8 cellular contexts compared by ENCODE assay signal in genomic region chr7:28958235-28958945, GRCh38. TPM values are rescaled to one million over a fixed set of nuclear protein-coding genes. Genes with fewer than 3 reads are reported as not detected.
DNase-seq lines count a peak whose midpoint lies in the region; ATAC-seq and TF ChIP-seq lines count a peak whose summit lies in the region.

A gene with protein sequence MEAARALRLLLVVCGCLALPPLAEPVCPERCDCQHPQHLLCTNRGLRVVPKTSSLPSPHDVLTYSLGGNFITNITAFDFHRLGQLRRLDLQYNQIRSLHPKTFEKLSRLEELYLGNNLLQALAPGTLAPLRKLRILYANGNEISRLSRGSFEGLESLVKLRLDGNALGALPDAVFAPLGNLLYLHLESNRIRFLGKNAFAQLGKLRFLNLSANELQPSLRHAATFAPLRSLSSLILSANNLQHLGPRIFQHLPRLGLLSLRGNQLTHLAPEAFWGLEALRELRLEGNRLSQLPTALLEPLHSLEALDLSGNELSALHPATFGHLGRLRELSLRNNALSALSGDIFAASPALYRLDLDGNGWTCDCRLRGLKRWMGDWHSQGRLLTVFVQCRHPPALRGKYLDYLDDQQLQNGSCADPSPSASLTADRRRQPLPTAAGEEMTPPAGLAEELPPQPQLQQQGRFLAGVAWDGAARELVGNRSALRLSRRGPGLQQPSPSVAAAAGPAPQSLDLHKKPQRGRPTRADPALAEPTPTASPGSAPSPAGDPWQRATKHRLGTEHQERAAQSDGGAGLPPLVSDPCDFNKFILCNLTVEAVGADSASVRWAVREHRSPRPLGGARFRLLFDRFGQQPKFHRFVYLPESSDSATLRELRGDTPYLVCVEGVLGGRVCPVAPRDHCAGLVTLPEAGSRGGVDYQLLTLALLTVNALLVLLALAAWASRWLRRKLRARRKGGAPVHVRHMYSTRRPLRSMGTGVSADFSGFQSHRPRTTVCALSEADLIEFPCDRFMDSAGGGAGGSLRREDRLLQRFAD (minus strand): TSS chr7:28958330. CDS start chr7:28958046, 284 bp downstream.

- no peak within 1 kb of the TSS for H3K27ac ChIP-seq in Karpas-422 (ENCODE audit: low read length)

- peak within 1 kb of the TSS; percentile 19 for H3K27ac Mint-ChIP-seq in activated CD4-positive, alpha-beta T cell treated with anti-CD3 and anti-CD28 coated beads, Interleukin-2, amount 10 ng/mL, durations not matched to agents 7 days and 5 days
- H3K27ac Mint-ChIP-seq in activated CD8-positive, alpha-beta T cell treated with anti-CD3 and anti-CD28 coated beads for 36 hours: no peak within 1 kb of the TSS
- H3K27ac Mint-ChIP-seq in natural killer cell treated with Interleukin-12 subunit alpha and Interleukin-12 subunit beta and Interleukin-15 and Interleukin-18, amount 100 ng/mL, for 72 hours: no peak within 1 kb of the TSS

- ATAC-seq in activated CD8-positive, alpha-beta T cell treated with anti-CD3 and anti-CD28 coated beads for 36 hours: no peak
- no peak for ATAC-seq in natural killer cell treated with Interleukin-12 subunit alpha and Interleukin-12 subunit beta and Interleukin-15 and Interleukin-18, amount 100 ng/mL, for 72 hours

- POLR2A ChIA-PET in activated CD4-positive, alpha-beta T cell treated with anti-CD3 and anti-CD28 coated beads, Interleukin-2, amount 10 ng/mL, durations not matched to agents 7 days and 5 days (lab: Charles Lee): no interaction called here
- POLR2A ChIA-PET in activated CD8-positive, alpha-beta T cell treated with anti-CD3 and anti-CD28 coated beads for 36 hours (lab: Charles Lee): no interaction called here

- H2AFZ ChIP-seq in Karpas-422 (ENCODE audit: low read length): no peak within 1 kb of the TSS

- TF ChIP-seq CTCF in activated CD8-positive, alpha-beta T cell treated with anti-CD3 and anti-CD28 coated beads for 36 hours (IDR thresholded peaks at IDR 0.05): no peak

- H3K9ac ChIP-seq in Karpas-422 (ENCODE audit: low read length): no peak within 1 kb of the TSS

- H3K4me1 Mint-ChIP-seq in activated CD4-positive, alpha-beta T cell treated with anti-CD3 and anti-CD28 coated beads, Interleukin-2, amount 10 ng/mL, durations not matched to agents 7 days and 5 days: peaks cover 7% of the 10 kb centered on the region
- peaks cover 9% of the 10 kb centered on the region for H3K4me1 Mint-ChIP-seq in activated CD8-positive, alpha-beta T cell treated with anti-CD3 and anti-CD28 coated beads for 36 hours (ENCODE audit: low read depth)
- peaks cover 0 to 10% of the 10 kb centered on the region in 2 donors for H3K4me1 Mint-ChIP-seq in natural killer cell treated with Interleukin-12 subunit alpha and Interleukin-12 subunit beta and Interleukin-15 and Interleukin-18, amount 100 ng/mL, for 72 hours (ENCODE audit: low read depth in 2 of 2)

- no peak within 1 kb of the TSS for H3K4me3 ChIP-seq in Karpas-422 (ENCODE audit: low read length)

- no peaks in the 10 kb centered on the region for H3K79me2 ChIP-seq in Karpas-422 (ENCODE audit: low read length)

- CTCF ChIA-PET in activated CD4-positive, alpha-beta T cell treated with anti-CD3 and anti-CD28 coated beads, Interleukin-2, amount 10 ng/mL, durations not matched to agents 7 days and 5 days (lab: Charles Lee): interaction anchor here (0.8 kb wide), 1 partner anchor 148 kb away, joined by 3 read pairs; no protein-coding TSS in a partner anchor
- CTCF ChIA-PET in activated CD8-positive, alpha-beta T cell treated with anti-CD3 and anti-CD28 coated beads for 36 hours (lab: Charles Lee): interaction anchor here (0.7 to 7.4 kb wide), 8 partner anchors 10 to 509 kb away, joined by 3 to 58 read pairs (median 14); no protein-coding TSS in a partner anchor

- peaks cover 61% of the 10 kb centered on the region for H3K27me3 Mint-ChIP-seq in activated CD4-positive, alpha-beta T cell treated with anti-CD3 and anti-CD28 coated beads, Interleukin-2, amount 10 ng/mL, durations not matched to agents 7 days and 5 days
- H3K27me3 Mint-ChIP-seq in activated CD8-positive, alpha-beta T cell treated with anti-CD3 and anti-CD28 coated beads for 36 hours: peaks cover 41% of the 10 kb centered on the region
- peaks cover 37 to 45% of the 10 kb centered on the region in 2 donors for H3K27me3 Mint-ChIP-seq in natural killer cell treated with Interleukin-12 subunit alpha and Interleukin-12 subunit beta and Interleukin-15 and Interleukin-18, amount 100 ng/mL, for 72 hours

- H3K36me3 ChIP-seq in Karpas-422 (ENCODE audit: insufficient read depth, low read length): no peaks in the 10 kb centered on the region

- H3K9me3 Mint-ChIP-seq in activated CD4-positive, alpha-beta T cell treated with anti-CD3 and anti-CD28 coated beads, Interleukin-2, amount 10 ng/mL, durations not matched to agents 7 days and 5 days: no peaks in the 10 kb centered on the region
- H3K9me3 Mint-ChIP-seq in activated CD8-positive, alpha-beta T cell treated with anti-CD3 and anti-CD28 coated beads for 36 hours: no peaks in the 10 kb centered on the region
- no peaks in the 10 kb centered on the region for H3K9me3 Mint-ChIP-seq in natural killer cell treated with Interleukin-12 subunit alpha and Interleukin-12 subunit beta and Interleukin-15 and Interleukin-18, amount 100 ng/mL, for 72 hours

- no peak for DNase-seq in activated CD4-positive, alpha-beta T cell treated with anti-CD3 and anti-CD28 coated beads, Interleukin-2, amount 10 ng/mL, durations not matched to agents 7 days and 5 days
- DNase-seq in activated CD4-positive, alpha-beta T cell treated with anti-CD3 and anti-CD28 coated beads for 1 hour: no peak
- DNase-seq in activated CD8-positive, alpha-beta T cell treated with anti-CD3 and anti-CD28 coated beads for 36 hours: peak; percentile 25
- DNase-seq in germinal center (ENCODE audit: low spot score): peak; percentile 19
- DNase-seq in natural killer cell treated with Interleukin-12 subunit alpha and Interleukin-12 subunit beta and Interleukin-15 and Interleukin-18, amount 100 ng/mL, for 72 hours (ENCODE audit: low spot score): no peak
- DNase-seq in Karpas-422: no peak
- no peak for DNase-seq in H4 (ENCODE audit: low spot score)
- DNase-seq in T-helper 1 cell: no peak

- H3K9me3 ChIP-seq in Karpas-422 (ENCODE audit: low read length): no peaks in the 10 kb centered on the region; the same call in 1 of the 2 replicates

- no peak within 1 kb of the TSS for H3K4me2 ChIP-seq in Karpas-422 (ENCODE audit: low read depth, low read length, poor library complexity, severe bottlenecking)

- H3K4me3 Mint-ChIP-seq in activated CD4-positive, alpha-beta T cell treated with anti-CD3 and anti-CD28 coated beads, Interleukin-2, amount 10 ng/mL, durations not matched to agents 7 days and 5 days: peak within 1 kb of the TSS; percentile 3
- H3K4me3 Mint-ChIP-seq in activated CD8-positive, alpha-beta T cell treated with anti-CD3 and anti-CD28 coated beads for 36 hours: peak within 1 kb of the TSS; percentile 12
- peak within 1 kb of the TSS; percentile 72 for H3K4me3 Mint-ChIP-seq in natural killer cell treated with Interleukin-12 subunit alpha and Interleukin-12 subunit beta and Interleukin-15 and Interleukin-18, amount 100 ng/mL, for 72 hours

- H3K36me3 Mint-ChIP-seq in activated CD4-positive, alpha-beta T cell treated with anti-CD3 and anti-CD28 coated beads, Interleukin-2, amount 10 ng/mL, durations not matched to agents 7 days and 5 days (ENCODE audit: low read depth): no peaks in the 10 kb centered on the region
- no peaks in the 10 kb centered on the region for H3K36me3 Mint-ChIP-seq in activated CD8-positive, alpha-beta T cell treated with anti-CD3 and anti-CD28 coated beads for 36 hours (ENCODE audit: low read depth)
- H3K36me3 Mint-ChIP-seq in natural killer cell treated with Interleukin-12 subunit alpha and Interleukin-12 subunit beta and Interleukin-15 and Interleukin-18, amount 100 ng/mL, for 72 hours: no peaks in the 10 kb centered on the region

- H3K27me3 ChIP-seq in Karpas-422 (ENCODE audit: low read length): peaks cover 3% of the 10 kb centered on the region; the same call in 1 of the 2 replicates

- no peaks in the 10 kb centered on the region for H4K20me1 ChIP-seq in Karpas-422 (ENCODE audit: insufficient read depth, low read depth, low read length)

- no peaks in the 10 kb centered on the region for H3K4me1 ChIP-seq in Karpas-422 (ENCODE audit: low read length)

- intact Hi-C loops in activated CD8-positive, alpha-beta T cell treated with anti-CD3 and anti-CD28 coated beads for 36 hours (cut with micrococcal nuclease): loop anchor here (10.0 kb wide), 1 partner anchor 146 kb away; no protein-coding TSS in a partner anchor

- H3K9me2 ChIP-seq in Karpas-422 (replicated peaks; ENCODE audit: insufficient read depth, low read length): no peaks in the 10 kb centered on the region

RNA-seq across cellular contexts. Expression of the gene that starts here (rescaled TPM):
- not detected for total RNA-seq in activated CD4-positive, alpha-beta T cell treated with anti-CD3 and anti-CD28 coated beads, Interleukin-2, amount 10 ng/mL, durations not matched to agents 7 days and 5 days
- total RNA-seq in activated CD8-positive, alpha-beta T cell treated with anti-CD3 and anti-CD28 coated beads for 36 hours: not detected
- under 1 TPM in 1 of 2 donors, not detected in 1; 0.11 TPM for total RNA-seq in natural killer cell treated with Interleukin-12 subunit alpha and Interleukin-12 subunit beta and Interleukin-15 and Interleukin-18, amount 100 ng/mL, for 72 hours
- total RNA-seq in Karpas-422 (2014; rRNA removed; shearing (Covaris generic); ENCODE audit: low replicate concordance): not detected in 2 replicates
- not detected in 2 replicates for total RNA-seq in H4 (2014; rRNA removed; shearing (Covaris generic))

Comparison
In these comparisons a context has a peak if more than half of its experiments do, and no peak if none do; other contexts are left out.
1. Peak in DNase-seq in activated CD8-positive, alpha-beta T cell treated with anti-CD3 and anti-CD28 coated beads for 36 hours; RNA of the gene not detected or under 1 TPM.
2. H3K4me3 Mint-ChIP-seq: peak in every context shown above with its lines; median percentile 72 in natural killer cell treated with Interleukin-12 subunit alpha and Interleukin-12 subunit beta and Interleukin-15 and Interleukin-18, amount 100 ng/mL, for 72 hours; 12 in activated CD8-positive, alpha-beta T cell treated with anti-CD3 and anti-CD28 coated beads for 36 hours; 3 in activated CD4-positive, alpha-beta T cell treated with anti-CD3 and anti-CD28 coated beads, Interleukin-2, amount 10 ng/mL, durations not matched to agents 7 days and 5 days.